In the genomic region with DNA sequence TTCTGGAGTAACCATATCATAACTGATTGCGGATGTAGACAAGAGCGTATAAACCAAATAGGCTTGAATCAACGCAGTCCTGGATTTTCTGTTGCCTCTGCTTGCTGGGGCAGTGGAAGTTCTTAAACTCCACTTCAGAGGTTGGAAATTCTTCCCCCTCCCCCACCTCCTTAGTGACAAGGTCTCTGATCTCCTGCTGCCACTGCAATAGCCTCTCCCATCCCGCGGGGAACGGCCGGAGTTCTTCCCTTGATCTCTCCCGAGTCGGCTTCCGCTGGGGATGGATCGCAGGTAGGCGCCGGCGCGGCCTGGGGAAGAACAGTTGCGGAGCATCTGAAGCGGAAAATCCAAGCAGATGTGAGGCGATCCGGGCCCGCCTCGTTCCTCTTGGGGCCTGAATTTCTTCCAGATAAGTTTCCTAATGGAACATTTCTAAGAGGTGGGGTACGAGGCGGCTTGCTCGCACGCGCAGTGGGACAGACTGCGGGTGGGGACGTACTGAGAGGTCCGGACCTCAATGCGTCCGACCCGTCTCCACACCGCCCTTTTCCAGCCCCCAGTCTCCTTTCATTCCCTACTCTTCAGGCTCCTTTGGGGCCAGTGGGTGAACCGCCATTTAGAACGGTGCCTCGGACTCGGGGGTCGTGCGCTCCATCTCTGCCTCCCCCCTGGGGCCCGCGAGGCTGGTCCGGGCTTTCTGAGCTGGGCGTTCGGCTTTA, we compare ENCODE assay signal across 20 cellular contexts. TPM values are rescaled to one million over a fixed set of nuclear protein-coding genes. Genes with fewer than 3 reads are reported as not detected.
DNase-seq lines count a peak whose midpoint lies in the region; ATAC-seq lines count a peak whose summit lies in the region.
"Had no signal": no experiment of that assay in that cellular context is flagged by ENCODE, and none has a peak within 500 bp of the region (broad histone marks: within the 10 kb centered on the region; RNA-seq: fewer than 3 reads in every experiment).

No MANE protein-coding gene starts in this region.

- no peak overlapping the region for H4K91ac ChIP-seq in neuronal stem cell (ENCODE audit: low read depth, low read length, poor library complexity)

- no peak overlapping the region for H3K14ac ChIP-seq in neuronal stem cell (ENCODE audit: low read length)

- H3K18ac ChIP-seq in neuronal stem cell (ENCODE audit: low read length), result peak overlapping the region; percentile 53

- H3K27me3 ChIP-seq in HUES48 (ENCODE audit: control insufficient read depth, insufficient read depth, low read length) (peaks cover 99% of the 10 kb centered on the region), esophagus (ENCODE audit: control insufficient read depth in 1 of 2, insufficient read depth in 2 of 2, low read length in 2 of 2) (peaks cover 0 to 4% of the 10 kb centered on the region in 2 donors), neuronal stem cell (ENCODE audit: control insufficient read depth in 3 of 3, insufficient read depth in 3 of 3, low read depth in 1 of 3, low read length in 3 of 3) (peaks cover 77 to 99% (median 98%) of the 10 kb centered on the region in 3 experiments)

- no peak overlapping the region for H4K8ac ChIP-seq in neuronal stem cell (ENCODE audit: low read depth, low read length)

- H3K27ac ChIP-seq in HUES48 (ENCODE audit: low read depth, low read length), result no peak overlapping the region
- peak overlapping the region; percentile 51 to 90 for H3K27ac ChIP-seq in esophagus (ENCODE audit: low read depth in 2 of 2, low read length in 1 of 2)
- H3K27ac ChIP-seq in neuronal stem cell (replicated peaks; ENCODE audit: low read length), result no peak overlapping the region
- H3K27ac ChIP-seq: breast epithelium had no signal

- no peak overlapping the region for H2BK5ac ChIP-seq in neuronal stem cell (ENCODE audit: low read length)

- H2BK15ac ChIP-seq in neuronal stem cell (ENCODE audit: low read length), result peak overlapping the region; percentile 33

- H3K27me3 Mint-ChIP-seq in activated CD4-positive, alpha-beta T cell treated with anti-CD3 and anti-CD28 coated beads, Interleukin-2, amount 10 ng/mL, durations not matched to agents 7 days and 5 days, result peaks cover 77% of the 10 kb centered on the region

- peaks cover 13% of the 10 kb centered on the region for H3K4me1 Mint-ChIP-seq in activated CD4-positive, alpha-beta T cell treated with anti-CD3 and anti-CD28 coated beads, Interleukin-2, amount 10 ng/mL, durations not matched to agents 7 days and 5 days

- no peaks in the 10 kb centered on the region for H3K9me3 Mint-ChIP-seq in activated CD4-positive, alpha-beta T cell treated with anti-CD3 and anti-CD28 coated beads, Interleukin-2, amount 10 ng/mL, durations not matched to agents 7 days and 5 days
- H3K9me3 Mint-ChIP-seq: activated B cell treated with CpG ODN at 0.5 μM for 24 hours; activated naive CD4-positive, alpha-beta T cell treated with anti-CD3 and anti-CD28 coated beads for 36 hours; dendritic cell treated with granulocyte-macrophage colony-stimulating factor and Interleukin-4, amounts not matched to agents 40 ng/mL and 50 ng/mL, for 4 days; immature natural killer cell; natural killer cell treated with Interleukin-12 subunit alpha and Interleukin-12 subunit beta and Interleukin-15 and Interleukin-18, amount 100 ng/mL, for 72 hours had no signal

- no peak overlapping the region for H3K4me3 Mint-ChIP-seq in activated CD4-positive, alpha-beta T cell treated with anti-CD3 and anti-CD28 coated beads, Interleukin-2, amount 10 ng/mL, durations not matched to agents 7 days and 5 days
- H3K4me3 Mint-ChIP-seq: activated B cell treated with CpG ODN at 0.5 μM for 24 hours; activated naive CD4-positive, alpha-beta T cell treated with anti-CD3 and anti-CD28 coated beads for 36 hours; dendritic cell treated with granulocyte-macrophage colony-stimulating factor and Interleukin-4, amounts not matched to agents 40 ng/mL and 50 ng/mL, for 4 days; immature natural killer cell; natural killer cell treated with Interleukin-12 subunit alpha and Interleukin-12 subunit beta and Interleukin-15 and Interleukin-18, amount 100 ng/mL, for 72 hours had no signal

- no peak overlapping the region for H2AFZ ChIP-seq in neuronal stem cell (ENCODE audit: low read length)

- 6 to 8% methylated on average over 42 to 44 of the region's 44 CpGs for WGBS in esophagus, 2 donors
- WGBS in neuronal stem cell (ENCODE audit: extremely low coverage in 2 of 2, insufficient read length in 2 of 2, insufficient replicate concordance in 1 of 2), 2 donors, result no CpG with 5 or more reads among the region's 44 CpGs

- H3K23ac ChIP-seq in neuronal stem cell (ENCODE audit: low read depth, low read length, poor library complexity), result no peak overlapping the region

- peak overlapping the region; percentile 41 for H3K27ac Mint-ChIP-seq in activated CD4-positive, alpha-beta T cell treated with anti-CD3 and anti-CD28 coated beads, Interleukin-2, amount 10 ng/mL, durations not matched to agents 7 days and 5 days
- H3K27ac Mint-ChIP-seq: activated B cell treated with CpG ODN at 0.5 μM for 24 hours; activated naive CD4-positive, alpha-beta T cell treated with anti-CD3 and anti-CD28 coated beads for 36 hours; CD14-positive monocyte; dendritic cell treated with granulocyte-macrophage colony-stimulating factor and Interleukin-4, amounts not matched to agents 40 ng/mL and 50 ng/mL, for 4 days; immature natural killer cell; natural killer cell treated with Interleukin-12 subunit alpha and Interleukin-12 subunit beta and Interleukin-15 and Interleukin-18, amount 100 ng/mL, for 72 hours had no signal

- ATAC-seq in HG03354 (IDR thresholded peaks at IDR 0.05; ENCODE audit: poor library complexity, severe bottlenecking, unreplicated experiment) (no peak), Right ventricle myocardium inferior (no peak)
- ATAC-seq: esophagus mucosa; natural killer cell treated with Interleukin-12 subunit alpha and Interleukin-12 subunit beta and Interleukin-15 and Interleukin-18, amount 100 ng/mL, for 72 hours had no signal

- H3K4me2 ChIP-seq in neuronal stem cell (ENCODE audit: insufficient read depth, low read length, poor library complexity, severe bottlenecking), result peak overlapping the region; percentile 15

- H2BK12ac ChIP-seq in neuronal stem cell (ENCODE audit: low read length), result peak overlapping the region; percentile 17

- peak overlapping the region; percentile 13; the same call in 1 of the 2 replicates for H3K4me3 ChIP-seq in HUES48 (ENCODE audit: low read depth, low read length)
- peak overlapping the region; percentile 66 to 75 for H3K4me3 ChIP-seq in esophagus (ENCODE audit: low read depth in 1 of 2, low read length in 2 of 2)
- H3K4me3 ChIP-seq in neuronal stem cell (ENCODE audit: low read length in 2 of 2), result no peak overlapping the region
- H3K4me3 ChIP-seq: breast epithelium had no signal

- no peaks in the 10 kb centered on the region for H3K36me3 ChIP-seq in HUES48 (ENCODE audit: control insufficient read depth, insufficient read depth, low read length)
- no peaks in the 10 kb centered on the region for H3K36me3 ChIP-seq in esophagus (ENCODE audit: control insufficient read depth in 2 of 2, insufficient read depth in 2 of 2, low read length in 1 of 2)
- H3K36me3 ChIP-seq in neuronal stem cell (replicated peaks in 1 of 2; ENCODE audit: control insufficient read depth in 2 of 2, insufficient read depth in 2 of 2, low read length in 2 of 2), result no peaks in the 10 kb centered on the region
- H3K36me3 ChIP-seq: breast epithelium had no signal

- H3K9ac ChIP-seq in HUES48 (ENCODE audit: low read depth, low read length) (no peak overlapping the region), neuronal stem cell (ENCODE audit: low read depth, low read length, poor library complexity) (no peak overlapping the region)

- H3K36me3 Mint-ChIP-seq in activated CD4-positive, alpha-beta T cell treated with anti-CD3 and anti-CD28 coated beads, Interleukin-2, amount 10 ng/mL, durations not matched to agents 7 days and 5 days (ENCODE audit: low read depth), result peaks cover 2% of the 10 kb centered on the region
- H3K36me3 Mint-ChIP-seq: natural killer cell treated with Interleukin-12 subunit alpha and Interleukin-12 subunit beta and Interleukin-15 and Interleukin-18, amount 100 ng/mL, for 72 hours had no signal

- H3K79me1 ChIP-seq in neuronal stem cell (ENCODE audit: low read depth, low read length), result peaks cover 2% of the 10 kb centered on the region

- no peak overlapping the region for H3K4ac ChIP-seq in neuronal stem cell (ENCODE audit: low read length)

- DNase-seq in activated CD4-positive, alpha-beta T cell treated with anti-CD3 and anti-CD28 coated beads, Interleukin-2, amount 10 ng/mL, durations not matched to agents 7 days and 5 days, result no peak
- DNase-seq in activated CD4-positive, alpha-beta T cell treated with anti-CD3 and anti-CD28 coated beads, Interleukin-2, amount 50 U/mL, for 4 hours, result no peak
- DNase-seq in neuronal stem cell (ENCODE audit: low spot score) (peak; percentile 49), Right ventricle myocardium inferior (ENCODE audit: missing footprints) (no peak), T-helper 2 cell (no peak)
- DNase-seq: activated B cell treated with CpG ODN at 0.5 μM for 24 hours; activated naive CD4-positive, alpha-beta T cell treated with anti-CD3 and anti-CD28 coated beads for 36 hours; DND-41; immature natural killer cell; NCI-H1694 treated with DMSO at 0.1 percent for 48 hours; NCI-H446; stimulated activated naive CD4-positive, alpha-beta T cell had no signal

- H3K9me3 ChIP-seq in HUES48 (ENCODE audit: control insufficient read depth, insufficient read depth, low read length), result no peaks in the 10 kb centered on the region
- no peaks in the 10 kb centered on the region for H3K9me3 ChIP-seq in esophagus (ENCODE audit: control insufficient read depth in 2 of 2, insufficient read depth in 1 of 2, low read depth in 1 of 2, low read length in 1 of 2)
- peaks cover 0 to 3% of the 10 kb centered on the region in 2 donors for H3K9me3 ChIP-seq in neuronal stem cell (replicated peaks in 1 of 2; ENCODE audit: control insufficient read depth in 2 of 2, insufficient read depth in 1 of 2, low read depth in 1 of 2, low read length in 2 of 2)
- H3K9me3 ChIP-seq: breast epithelium had no signal

- POLR2A ChIA-PET in activated CD4-positive, alpha-beta T cell treated with anti-CD3 and anti-CD28 coated beads, Interleukin-2, amount 10 ng/mL, durations not matched to agents 7 days and 5 days (lab: Charles Lee), result no interaction called here

- CTCF ChIA-PET in activated CD4-positive, alpha-beta T cell treated with anti-CD3 and anti-CD28 coated beads, Interleukin-2, amount 10 ng/mL, durations not matched to agents 7 days and 5 days (lab: Charles Lee), result no interaction called here

- no peak overlapping the region for H2AK5ac ChIP-seq in neuronal stem cell (ENCODE audit: low read depth, low read length)

- H2BK120ac ChIP-seq in neuronal stem cell (ENCODE audit: low read depth, low read length), result no peak overlapping the region

- intact Hi-C loops in Right ventricle myocardium inferior (cut with DNase I), result no loop called here

- H3K4me1 ChIP-seq in HUES48 (ENCODE audit: control insufficient read depth, insufficient read depth, low read length) (peaks cover 36% of the 10 kb centered on the region), esophagus (ENCODE audit: control insufficient read depth in 2 of 2, insufficient read depth in 2 of 2, low read length in 1 of 2) (peaks cover 3 to 5% of the 10 kb centered on the region in 2 donors), neuronal stem cell (ENCODE audit: control insufficient read depth in 2 of 2, insufficient read depth in 1 of 2, low read depth in 1 of 2, low read length in 2 of 2) (peaks cover 6 to 20% of the 10 kb centered on the region in 2 donors)

RNA-seq across cellular contexts. Expression of gene SIM2, which starts 3.1 kb away (rescaled TPM):
- under 1 TPM; 0.05 to 0.19 TPM for total RNA-seq in activated CD4-positive, alpha-beta T cell treated with anti-CD3 and anti-CD28 coated beads, Interleukin-2, amount 10 ng/mL, durations not matched to agents 7 days and 5 days
- polyA plus RNA-seq in esophagus, result 10 to 100 TPM; 18.7 to 42.9 TPM
- 0.06 TPM for polyA plus RNA-seq in neuronal stem cell (2013, experiment 1 of 2)
- 0.08 TPM for polyA plus RNA-seq in neuronal stem cell (2013, experiment 2 of 2)
- not detected for total RNA-seq in Right ventricle myocardium inferior
- total RNA-seq: activated B cell treated with CpG ODN at 0.5 μM for 24 hours had no signal
- polyA plus RNA-seq: CD14-positive monocyte, immature natural killer cell had no signal

Comparison
In these comparisons a context has a peak if more than half of its experiments do, and no peak if none do; other contexts are left out.
1. H3K27ac ChIP-seq: peak in esophagus (2 of 2); none in HUES48 (single experiment) and neuronal stem cell (single experiment).
2. H3K4me3 ChIP-seq: peak in HUES48 (single experiment) and esophagus (2 of 2); none in neuronal stem cell (0 of 2).